Comparison of ENCODE assay signal across 15 cellular contexts in the genomic region with DNA sequence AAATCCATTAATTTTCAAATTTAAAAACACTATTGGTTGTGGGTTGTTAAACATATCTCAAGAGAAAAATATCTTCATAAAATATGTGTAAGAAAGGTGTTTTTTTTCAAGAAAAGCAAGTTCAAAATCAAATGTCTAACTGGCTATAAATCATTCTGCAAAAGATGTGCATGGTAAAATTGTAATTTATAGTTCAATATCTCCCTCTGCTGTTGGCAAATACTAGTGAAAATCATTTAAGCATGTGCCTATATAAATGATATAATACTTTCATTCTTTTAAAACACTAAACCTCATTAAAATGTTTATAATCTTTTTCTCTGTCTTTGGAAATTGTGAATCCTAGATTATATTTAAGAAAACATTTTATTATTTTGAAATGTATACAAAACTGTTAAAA. TPM values are rescaled to one million over a fixed set of nuclear protein-coding genes. Genes with fewer than 3 reads are reported as not detected.
DNase-seq lines count a peak whose midpoint lies in the region; FAIRE-seq lines count a peak whose summit lies in the region.
"Had no signal": no experiment of that assay in that cellular context is flagged by ENCODE, and none has a peak within 500 bp of the region (broad histone marks: within the 10 kb centered on the region; RNA-seq: fewer than 3 reads in every experiment).

No MANE protein-coding gene starts in this region.

- FAIRE-seq in small intestine (lab: Jason Lieb, UNC): peak; percentile 57
- FAIRE-seq: GM12891 had no signal

- H3K4me3 ChIP-seq in small intestine (ENCODE audit: low read depth in 1 of 2, low read length in 2 of 2): no peak overlapping the region
- H3K4me3 ChIP-seq: thyroid gland had no signal

- no peaks in the 10 kb centered on the region for H3K27me3 ChIP-seq in small intestine (ENCODE audit: control insufficient read depth in 2 of 2, insufficient read depth in 2 of 2, low read length in 2 of 2)
- H3K27me3 ChIP-seq: brain microvascular endothelial cell, thyroid gland had no signal

- H3K36me3 ChIP-seq in small intestine (ENCODE audit: control insufficient read depth in 2 of 2, insufficient read depth in 2 of 2, low read length in 2 of 2): no peaks in the 10 kb centered on the region
- H3K36me3 ChIP-seq: brain microvascular endothelial cell, thyroid gland had no signal

- DNase-seq in SIG-M5 treated with dmso at 0.1 percent for 504 hours (lab: John Stamatoyannopoulos, UW; ENCODE audit: unreplicated experiment) (peak; percentile 6), SIG-M5 (lab: John Stamatoyannopoulos, UW) (no peak), NAMALWA (ENCODE audit: low spot score) (peak; percentile 56), SW480 (ENCODE audit: low spot score) (peak; percentile 8), small intestine (no peak), SKM-1 treated with dmso at 0.1 percent for 144 hours (lab: John Stamatoyannopoulos, UW; ENCODE audit: unreplicated experiment) (no peak), NCI-H774 (lab: John Stamatoyannopoulos, UW) (no peak), hippocampal formation (lab: John Stamatoyannopoulos, UW) (no peak)
- DNase-seq: activated naive CD4-positive, alpha-beta T cell treated with Interleukin-2 at 50 U/mL for 16 hours; brain microvascular endothelial cell; effector CD8-positive, alpha-beta T cell; islet precursor cell; NCI-H226; thyroid gland had no signal

- no peaks in the 10 kb centered on the region for H3K4me1 ChIP-seq in small intestine (ENCODE audit: control insufficient read depth in 2 of 2, insufficient read depth in 1 of 2, low read depth in 1 of 2, low read length in 1 of 2)
- H3K4me1 ChIP-seq: thyroid gland had no signal

- no peaks in the 10 kb centered on the region for H3K9me3 ChIP-seq in small intestine (ENCODE audit: control insufficient read depth, low read depth)
- H3K9me3 ChIP-seq: thyroid gland had no signal

- no peak overlapping the region for H3K27ac ChIP-seq in small intestine (ENCODE audit: low read depth in 1 of 2, low read length in 1 of 2)
- H3K27ac ChIP-seq: brain microvascular endothelial cell, thyroid gland had no signal

RNA-seq across cellular contexts. Expression of gene SLITRK6, which starts 17.2 kb away (rescaled TPM):
- polyA plus RNA-seq in small intestine: under 1 TPM in 1 of 3 donors, not detected in 2; 0.64 TPM

Comparison
In these comparisons a context has a peak if more than half of its experiments do, and no peak if none do; other contexts are left out.
1. DNase-seq: peak in SIG-M5 treated with dmso at 0.1 percent for 504 hours (single experiment), NAMALWA (single experiment) and SW480 (single experiment); none in SIG-M5 (single experiment), small intestine (single experiment), SKM-1 treated with dmso at 0.1 percent for 144 hours (single experiment), NCI-H774 (single experiment) and hippocampal formation (0 of 2).